Comparison of ENCODE assay signal across 28 cellular contexts in the genomic region with DNA sequence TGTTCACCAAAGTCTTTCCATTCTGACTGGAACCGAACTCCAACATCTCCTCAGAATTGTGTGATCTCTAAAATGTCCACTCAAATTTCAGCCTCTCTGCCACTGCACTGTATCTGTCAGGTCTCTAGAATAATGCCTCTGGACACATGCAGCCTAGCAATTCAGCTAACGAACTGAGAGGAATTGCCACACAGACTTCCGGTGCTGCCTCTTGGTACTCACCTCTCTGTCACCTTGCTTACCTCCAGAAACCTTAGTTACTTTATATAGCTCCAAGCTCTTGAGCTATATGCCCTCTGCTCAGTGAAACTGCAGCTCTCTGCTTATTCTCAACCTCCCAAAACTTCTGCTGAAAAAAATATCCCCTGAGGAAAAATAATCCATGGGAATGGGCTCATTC. TPM values are rescaled to one million over a fixed set of nuclear protein-coding genes. Genes with fewer than 3 reads are reported as not detected.
"Had no signal": no experiment of that assay in that cellular context is flagged by ENCODE, and none has a peak within 500 bp of the region (broad histone marks: within the 10 kb centered on the region; RNA-seq: fewer than 3 reads in every experiment).

No MANE protein-coding gene starts in this region.

- H3K27me3 ChIP-seq: ovary, right lobe of liver, thyroid gland, vagina had no signal

- H3K36me3 Mint-ChIP-seq: natural killer cell; neural progenitor cell; stimulated activated naive B cell treated with anti-CD40 and anti-IgM and Interleukin-4, amounts not matched to agents 10 μg/mL and 1 μg/mL and 100 μg/mL, for 72 hours had no signal

- ATAC-seq: natural killer cell; psoas muscle; right cardiac atrium; right lobe of liver; stimulated activated effector memory CD8-positive, alpha-beta T cell treated with anti-CD3 and anti-CD28 coated beads, Interleukin-12 subunit alpha, Interleukin-12 subunit beta, amount 100 ng/mL, for 72 hours; stimulated activated naive B cell treated with anti-CD40 and anti-IgM and Interleukin-4, amounts not matched to agents 10 μg/mL and 1 μg/mL and 100 μg/mL, for 72 hours had no signal

- H3K27ac Mint-ChIP-seq: natural killer cell; nephron; neural progenitor cell; progenitor cell of endocrine pancreas; stimulated activated effector memory CD8-positive, alpha-beta T cell treated with anti-CD3 and anti-CD28 coated beads, Interleukin-12 subunit alpha, Interleukin-12 subunit beta, amount 100 ng/mL, for 72 hours; stimulated activated naive B cell treated with anti-CD40 and anti-IgM and Interleukin-4, amounts not matched to agents 10 μg/mL and 1 μg/mL and 100 μg/mL, for 72 hours; stimulated activated naive CD8-positive, alpha-beta T cell treated with anti-CD3 and anti-CD28 coated beads, Interleukin-15, Interleukin-2, amounts not matched to agents 100 ng/mL and 50 ng/mL, for 24 hours had no signal

- H3K9me3 ChIP-seq: ovary, psoas muscle, right lobe of liver, sigmoid colon, stomach, thoracic aorta, thyroid gland, tibial nerve, upper lobe of left lung, vagina had no signal

- H2AFZ ChIP-seq: neural progenitor cell, parathyroid adenoma had no signal

- H3K36me3 ChIP-seq: neural progenitor cell, ovary, right lobe of liver, sigmoid colon, stomach, thoracic aorta, thyroid gland, tibial nerve, upper lobe of left lung, vagina had no signal

- H3K79me2 ChIP-seq: parathyroid adenoma had no signal

- H3K4me1 ChIP-seq: parathyroid adenoma, psoas muscle had no signal

- H3K4me3 ChIP-seq: neural progenitor cell, ovary, psoas muscle, right lobe of liver, sigmoid colon, stomach, thoracic aorta, thyroid gland, tibial nerve, upper lobe of left lung, vagina had no signal

- DNase-seq: natural killer cell; occipital lobe; ovary; posterior cingulate gyrus; psoas muscle; right cardiac atrium; right lobe of liver; sigmoid colon; small intestine; stimulated activated CD4-positive, alpha-beta T cell treated with anti-CD3 and anti-CD28 coated beads, Interleukin-15, amount 100 ng/mL, for 24 hours; stimulated activated CD4-positive, alpha-beta T cell treated with anti-CD3 and anti-CD28 coated beads, Interleukin-2, amount 100 ng/mL, for 24 hours; stimulated activated CD4-positive, alpha-beta T cell treated with anti-CD3 and anti-CD28 coated beads, Interleukin-2, amount 100 ng/mL, for 48 hours; stimulated activated CD4-positive, alpha-beta T cell treated with anti-CD3 and anti-CD28 coated beads, Interleukin-4, amount 100 ng/mL, for 24 hours; stimulated activated naive B cell treated with anti-CD40 and anti-IgM and Interleukin-4, amounts not matched to agents 10 μg/mL and 1 μg/mL and 100 μg/mL, for 72 hours; stimulated activated naive CD4-positive, alpha-beta T cell treated with Interleukin-2 at 50 U/mL for 16 hours; stomach; thyroid gland; trophoblast cell; upper lobe of left lung had no signal

- H3K4me3 Mint-ChIP-seq: natural killer cell; nephron; neural progenitor cell; stimulated activated effector memory CD8-positive, alpha-beta T cell treated with anti-CD3 and anti-CD28 coated beads, Interleukin-12 subunit alpha, Interleukin-12 subunit beta, amount 100 ng/mL, for 72 hours; stimulated activated naive B cell treated with anti-CD40 and anti-IgM and Interleukin-4, amounts not matched to agents 10 μg/mL and 1 μg/mL and 100 μg/mL, for 72 hours; stimulated activated naive CD8-positive, alpha-beta T cell treated with anti-CD3 and anti-CD28 coated beads, Interleukin-15, Interleukin-2, amounts not matched to agents 100 ng/mL and 50 ng/mL, for 24 hours had no signal

- H3K9ac ChIP-seq: neural progenitor cell, parathyroid adenoma had no signal

- H3K27ac ChIP-seq: neural progenitor cell, ovary, parathyroid adenoma, psoas muscle, right lobe of liver, sigmoid colon, thoracic aorta, thyroid gland, tibial nerve, upper lobe of left lung, vagina had no signal

- H3K4me2 ChIP-seq: neural progenitor cell had no signal

RNA-seq across cellular contexts. Expression of gene CHRM3, which starts 2.7 kb away (rescaled TPM):
- total RNA-seq: natural killer cell had no signal
